In genomic region chr7:36760856-36761762, GRCh38 we compare ENCODE assay signal across 22 cellular contexts. TPM values are rescaled to one million over a fixed set of nuclear protein-coding genes. Genes with fewer than 3 reads are reported as not detected.
"Had no signal": no experiment of that assay in that cellular context is flagged by ENCODE, and none has a peak within 500 bp of the region (broad histone marks: within the 10 kb centered on the region; RNA-seq: fewer than 3 reads in every experiment).

No MANE protein-coding gene starts in this region.

- H3K36me3 Mint-ChIP-seq: immature natural killer cell, mesothelial cell of epicardium had no signal

- ATAC-seq: activated CD4-positive, CD25-positive, alpha-beta regulatory T cell treated with anti-CD3 and anti-CD28 coated beads, Interleukin-2, amount 50 U/mL, for 24 hours; activated T-cell treated with anti-CD3 and anti-CD28 coated beads, Interleukin-2, amount 50 U/mL, for 72 hours; heart right ventricle; left cardiac atrium; right cardiac atrium had no signal

- H3K27ac Mint-ChIP-seq: activated T-cell treated with anti-CD3 and anti-CD28 coated beads, Interleukin-2, amount 50 U/mL, for 72 hours; mesothelial cell of epicardium; progenitor cell of endocrine pancreas had no signal

- H3K4me3 Mint-ChIP-seq: activated T-cell treated with anti-CD3 and anti-CD28 coated beads, Interleukin-2, amount 50 U/mL, for 72 hours; immature natural killer cell; mesothelial cell of epicardium; neural crest cell had no signal

- H3K27me3 ChIP-seq: esophagus squamous epithelium, heart right ventricle, testis, upper lobe of left lung had no signal

- H3K4me1 Mint-ChIP-seq: mesothelial cell of epicardium had no signal

- DNase-seq: activated CD4-positive, alpha-beta T cell treated with anti-CD3 and anti-CD28 coated beads, Interleukin-2, amount 50 U/mL, for 4 hours; activated effector memory CD4-positive, alpha-beta T cell treated with anti-CD3 and anti-CD28 coated beads, Interleukin-2, amount 50 U/mL, for 16 hours; activated naive CD4-positive, alpha-beta T cell treated with anti-CD3 and anti-CD28 coated beads, Interleukin-2, amount 50 U/mL, for 16 hours; activated T-cell treated with anti-CD3 and anti-CD28 coated beads, Interleukin-2, amount 50 U/mL, for 72 hours; aorta; effector CD4-positive, alpha-beta T cell; esophagus squamous epithelium; heart right ventricle; immature natural killer cell; left cardiac atrium; right cardiac atrium; stimulated activated CD4-positive, alpha-beta T cell treated with anti-CD3 and anti-CD28 coated beads, Interleukin-4, amount 100 ng/mL, for 1 hour; testis; upper lobe of left lung had no signal

- H3K4me3 ChIP-seq: esophagus squamous epithelium, heart right ventricle, lung, smooth muscle cell, testis, upper lobe of left lung had no signal

- H3K9me3 ChIP-seq: esophagus squamous epithelium, heart right ventricle, testis, upper lobe of left lung had no signal

- H3K9me3 Mint-ChIP-seq: immature natural killer cell, mesothelial cell of epicardium had no signal

- H3K27ac ChIP-seq: esophagus squamous epithelium, heart right ventricle, testis, upper lobe of left lung had no signal

- H3K36me3 ChIP-seq: esophagus squamous epithelium, heart right ventricle, upper lobe of left lung had no signal

- H3K27me3 Mint-ChIP-seq: progenitor cell of endocrine pancreas had no signal

- H3K4me1 ChIP-seq: esophagus squamous epithelium, heart right ventricle, testis, upper lobe of left lung had no signal

RNA-seq across cellular contexts. Expression of gene AOAH, which starts 36.8 kb away (rescaled TPM):
- total RNA-seq: endothelial cell of umbilical vein, myocyte, neural crest cell, smooth muscle cell had no signal
- polyA plus RNA-seq: endothelial cell of umbilical vein, smooth muscle cell had no signal
